ENCODE assay signal across 27 cellular contexts in the genomic region with DNA sequence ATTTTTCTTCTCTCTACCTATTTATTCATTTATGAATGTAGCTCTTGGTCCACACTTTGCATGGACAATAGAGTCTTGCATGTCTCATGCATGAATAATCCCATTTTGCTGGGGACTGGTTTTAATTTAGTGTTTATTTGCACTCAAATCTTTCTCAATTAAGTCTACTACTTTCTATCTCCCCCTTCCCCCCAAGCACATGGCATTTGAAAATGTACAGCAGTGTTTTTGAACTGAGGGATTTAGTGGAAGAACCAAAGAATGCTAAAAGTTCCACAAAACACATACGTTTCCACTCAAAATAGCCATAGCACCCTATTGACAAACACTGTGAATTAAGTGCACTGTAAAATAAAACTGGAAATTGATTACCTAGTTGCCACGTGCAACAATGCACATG.
A peak's percentile ranks its signal among the peaks of the same experiment; 100 is the strongest.
DNase-seq lines count a peak whose midpoint lies in the region; ATAC-seq, FAIRE-seq and TF ChIP-seq lines count a peak whose summit lies in the region.
"Had no signal": no experiment of that assay in that cellular context is flagged by ENCODE, and none has a peak within 500 bp of the region (broad histone marks: within the 10 kb centered on the region; RNA-seq: fewer than 3 reads in every experiment).

No MANE protein-coding gene starts in this region.

- TF ChIP-seq CTCF in HepG2 (CRISPR knock-in tag; IDR thresholded peaks at IDR 0.05) (no peak), right lobe of liver (IDR thresholded peaks at IDR 0.05) (no peak), SK-N-SH (IDR thresholded peaks at IDR 0.05) (no peak), neural crest cell (conservative IDR thresholded peaks at IDR 0.05) (no peak)

- no peaks in the 10 kb centered on the region for H3K79me2 ChIP-seq in HepG2 (ENCODE audit: insufficient read depth, low read length)
- no peaks in the 10 kb centered on the region for H3K79me2 ChIP-seq in SK-N-SH (ENCODE audit: insufficient read depth)

- no peak for FAIRE-seq in HepG2 (lab: Jason Lieb, UNC)
- FAIRE-seq: A204.1, GM12878, GM12892, GM18507 had no signal

- H3K9me3 Mint-ChIP-seq in neural crest cell, result no peaks in the 10 kb centered on the region

- no peaks in the 10 kb centered on the region for H3F3A ChIP-seq in SK-N-SH (replicated peaks; ENCODE audit: insufficient read depth)

- H3K4me1 ChIP-seq in HepG2 (ENCODE audit: insufficient read depth, low read length) (no peaks in the 10 kb centered on the region), right lobe of liver (no peaks in the 10 kb centered on the region), SK-N-SH (ENCODE audit: control insufficient read depth in 1 of 2, insufficient read depth in 2 of 2, low read depth in 1 of 2, low read length in 1 of 2) (peaks cover 0 to 17% of the 10 kb centered on the region in 2 experiments; a peak in 2 of 4 replicates)
- H3K4me1 ChIP-seq: BLaER1 had no signal

- DNase-seq in HepG2 (ENCODE audit: low spot score) (no peak), right lobe of liver (no peak), SK-N-SH (no peak), neural crest cell (ENCODE audit: low read depth, low spot score) (no peak), cortex of kidney (lab: John Stamatoyannopoulos, UW) (no peak)
- DNase-seq: 8988T; ACHN; BE2C; C1 segment of cervical spinal cord; CD4-positive, alpha-beta memory T cell; CD4-positive, CD25-positive, alpha-beta regulatory T cell; CD8-positive, alpha-beta memory T cell; COR-L47; DMS 273 treated with DMSO at 0.1 percent for 48 hours; DMS153; DMS53; DMS79; DND-41; EL; GDM1 had no signal

- CTCF ChIA-PET in HepG2 (lab: Yijun Ruan, JAX; ENCODE audit: low intra/inter-chr PET ratio, low total read pairs), result no interaction called here
- CTCF ChIA-PET in SK-N-SH (lab: Yijun Ruan, JAX), result interaction anchor here (0.6 to 1.3 kb wide), 4 partner anchors 30 to 198 kb away, joined by 3 to 4 read pairs (median 3); no protein-coding TSS in a partner anchor

- H3K4me3 Mint-ChIP-seq in neural crest cell, result no peak overlapping the region
- H3K4me3 Mint-ChIP-seq: CD14-positive monocyte; CD4-positive, alpha-beta memory T cell; CD4-positive, CD25-positive, alpha-beta regulatory T cell; CD8-positive, alpha-beta memory T cell had no signal

- TF ChIP-seq RAD21 in HepG2 (CRISPR knock-in tag; IDR thresholded peaks at IDR 0.05) (no peak), SK-N-SH (IDR thresholded peaks at IDR 0.05; ENCODE audit: low read length) (no peak)

- peak overlapping the region; percentile 75 for H3K27ac Mint-ChIP-seq in neural crest cell (ENCODE audit: unreplicated experiment)
- H3K27ac Mint-ChIP-seq: CD14-positive monocyte; CD4-positive, alpha-beta memory T cell; CD4-positive, CD25-positive, alpha-beta regulatory T cell; CD8-positive, alpha-beta memory T cell had no signal

- no peaks in the 10 kb centered on the region for H3K36me3 Mint-ChIP-seq in neural crest cell (ENCODE audit: low read depth)
- H3K36me3 Mint-ChIP-seq: CD14-positive monocyte; CD4-positive, alpha-beta memory T cell; CD4-positive, CD25-positive, alpha-beta regulatory T cell; CD8-positive, alpha-beta memory T cell had no signal

- H2AFZ ChIP-seq in HepG2 (ENCODE audit: low read length) (no peak overlapping the region), SK-N-SH (ENCODE audit: low read depth) (peak overlapping the region; percentile 17; the same call in 1 of the 2 replicates)

- H3K27me3 ChIP-seq in HepG2 (ENCODE audit: control insufficient read depth in 1 of 2, insufficient read depth in 2 of 2, low read length in 2 of 2) (no peaks in the 10 kb centered on the region), right lobe of liver (no peaks in the 10 kb centered on the region), SK-N-SH (ENCODE audit: insufficient read depth) (no peaks in the 10 kb centered on the region)
- H3K27me3 ChIP-seq: BE2C, BLaER1 had no signal

- H4K20me1 ChIP-seq in HepG2 (ENCODE audit: insufficient read depth, low read length), result no peaks in the 10 kb centered on the region
- no peaks in the 10 kb centered on the region for H4K20me1 ChIP-seq in SK-N-SH (ENCODE audit: insufficient read depth)
- H4K20me1 ChIP-seq: BLaER1 had no signal

- H3K9me3 ChIP-seq in HepG2 (ENCODE audit: low read length) (no peaks in the 10 kb centered on the region), right lobe of liver (no peaks in the 10 kb centered on the region), SK-N-SH (no peaks in the 10 kb centered on the region)
- H3K9me3 ChIP-seq: BE2C, BLaER1 had no signal

- no peak overlapping the region for H3K4me3 ChIP-seq in HepG2 (replicated peaks in 1 of 3; ENCODE audit: insufficient read depth in 1 of 3, low read depth in 2 of 3, low read length in 3 of 3)
- no peak overlapping the region for H3K4me3 ChIP-seq in right lobe of liver
- H3K4me3 ChIP-seq in SK-N-SH (ENCODE audit: low read depth in 2 of 2, low read length in 1 of 2), result no peak overlapping the region
- H3K4me3 ChIP-seq: BLaER1, GM12878 had no signal

- intact Hi-C loops in HepG2 (cut with micrococcal nuclease; ENCODE audit: unreplicated experiment), result no loop called here
- intact Hi-C loops in right lobe of liver (cut with DNase I), result no loop called here

- BruUV-seq in HepG2 (replicated peaks; lab: Mats Ljungman, UMichigan), result no TSS peak

- H3K27ac ChIP-seq in HepG2 (ENCODE audit: extremely low read length, insufficient read depth, low read length) (no peak overlapping the region), right lobe of liver (no peak overlapping the region), SK-N-SH (ENCODE audit: low read depth in 2 of 2, low read length in 1 of 2) (peak overlapping the region in 1 of 2 experiments; percentile 83; a peak in 1 of 4 replicates)
- H3K27ac ChIP-seq: BLaER1 had no signal

- WGBS in HepG2 (ENCODE audit: low lambda C conversion rate), result 0% methylated on average over 1 of the region's 2 CpGs
- whole genome bisulfite sequencing in right lobe of liver (ENCODE audit: insufficient coverage, low coverage, low lambda C conversion rate, missing lambda C conversion rate), result 48% methylated on average over 2 of the region's 2 CpGs
- WGBS in SK-N-SH (ENCODE audit: low lambda C conversion rate), result 35% methylated on average over 2 of the region's 2 CpGs

- H3K4me2 ChIP-seq in HepG2 (ENCODE audit: low read depth, low read length) (no peak overlapping the region), SK-N-SH (no peak overlapping the region)
- H3K4me2 ChIP-seq: BLaER1 had no signal

- in situ Hi-C loops in HepG2 (cut with HindIII; ENCODE audit: extremely low pct_ligation_motif_present, low pct_unique_long_range_greater_than_20kb), result no loop called here

- no peaks in the 10 kb centered on the region for H3K27me3 Mint-ChIP-seq in neural crest cell (ENCODE audit: low read depth)
- H3K27me3 Mint-ChIP-seq: CD4-positive, alpha-beta memory T cell; CD4-positive, CD25-positive, alpha-beta regulatory T cell; CD8-positive, alpha-beta memory T cell had no signal

- H3K36me3 ChIP-seq in HepG2 (replicated peaks in 1 of 2; ENCODE audit: control insufficient read depth in 1 of 2, insufficient read depth in 2 of 2, low read length in 2 of 2) (no peaks in the 10 kb centered on the region), right lobe of liver (no peaks in the 10 kb centered on the region), SK-N-SH (replicated peaks in 1 of 2; ENCODE audit: control insufficient read depth in 1 of 2, insufficient read depth in 2 of 2, low read length in 1 of 2) (no peaks in the 10 kb centered on the region)
- H3K36me3 ChIP-seq: BLaER1 had no signal

- H3K4me1 Mint-ChIP-seq in neural crest cell, result no peaks in the 10 kb centered on the region
- H3K4me1 Mint-ChIP-seq: CD14-positive monocyte; CD4-positive, alpha-beta memory T cell; CD4-positive, CD25-positive, alpha-beta regulatory T cell; CD8-positive, alpha-beta memory T cell had no signal

- no peak for TF ChIP-seq EP300 in HepG2 (IDR thresholded peaks at IDR 0.05; ENCODE audit: low read depth in 2 of 2, low read length in 2 of 2)
- TF ChIP-seq EP300 in HepG2 (CRISPR knock-in tag; IDR thresholded peaks at IDR 0.05; ENCODE audit: borderline replicate concordance), result no peak
- peak in 1 of 2 experiments; percentile 77; a peak in 1 of 4 replicates for TF ChIP-seq EP300 in SK-N-SH (IDR thresholded peaks at IDR 0.05; ENCODE audit: borderline replicate concordance in 1 of 2, low read depth in 1 of 2, low read length in 1 of 2)

- ATAC-seq in HepG2 (no peak), right lobe of liver (no peak), HG03378 (IDR thresholded peaks at IDR 0.05; ENCODE audit: unreplicated experiment) (no peak)
- ATAC-seq: GM12878 had no signal

- no peak overlapping the region for H3K9ac ChIP-seq in HepG2 (ENCODE audit: insufficient read depth, low read depth, low read length)
- no peak overlapping the region for H3K9ac ChIP-seq in SK-N-SH
- H3K9ac ChIP-seq: BLaER1 had no signal

- no peak for TF ChIP-seq POLR2A in HepG2 (IDR thresholded peaks at IDR 0.05; ENCODE audit: insufficient read depth in 1 of 2, low read depth in 2 of 2, low read length in 2 of 2)
- TF ChIP-seq POLR2A in right lobe of liver (IDR thresholded peaks at IDR 0.05), result no peak

- no peaks in the 10 kb centered on the region for H3K9me2 ChIP-seq in SK-N-SH

- POLR2A ChIA-PET in HepG2 (lab: Yijun Ruan, JAX) (no interaction called here), SK-N-SH (lab: Yijun Ruan, JAX) (no interaction called here)

TF ChIP-seq in HepG2, 621 proteins besides CTCF, POLR2A, EP300 and RAD21 (continues in another document):
- TF ChIP-seq, protein P1, sequence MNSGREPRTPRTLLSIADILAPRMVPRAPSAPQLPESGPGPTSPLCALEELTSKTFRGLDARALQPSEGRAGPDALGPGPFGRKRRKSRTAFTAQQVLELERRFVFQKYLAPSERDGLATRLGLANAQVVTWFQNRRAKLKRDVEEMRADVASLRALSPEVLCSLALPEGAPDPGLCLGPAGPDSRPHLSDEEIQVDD (CRISPR knock-in tag; IDR thresholded peaks at IDR 0.05; ENCODE audit: borderline replicate concordance), result no peak

TF ChIP-seq in SK-N-SH, 30 proteins besides CTCF, POLR2A, EP300 and RAD21:
- TF ChIP-seq RXRA (IDR thresholded peaks at IDR 0.05; ENCODE audit: borderline replicate concordance, low read depth), result no peak
- TF ChIP-seq FOXJ3 (CRISPR knock-in tag; IDR thresholded peaks at IDR 0.05), result 0 out of 2 replicates have a peak, but pooled peaks have one; percentile 23
- no peak for TF ChIP-seq GABPA (IDR thresholded peaks at IDR 0.05; ENCODE audit: low read depth)
- TF ChIP-seq MXI1 (IDR thresholded peaks at IDR 0.05; ENCODE audit: low read depth, low read length), result peak; percentile 81; the same call in 1 of the 2 replicates
- peak; percentile 53 for TF ChIP-seq CHD2 (IDR thresholded peaks at IDR 0.05; ENCODE audit: low read length, partially characterized antibody)
- TF ChIP-seq RCOR1 (IDR thresholded peaks at IDR 0.05; ENCODE audit: low read length), result peak; percentile 72

Comparison
In these comparisons a context has a peak if more than half of its experiments do, and no peak if none do; other contexts are left out.
1. Of the 25 proteins assayed by ChIP-seq in both HepG2 and SK-N-SH: peak only in HepG2: none; only in SK-N-SH: CHD2, FOXJ3 and MXI1; in both: none; in neither: 21; mixed calls (peak in some experiments, not most) for 1.